In the genomic region with DNA sequence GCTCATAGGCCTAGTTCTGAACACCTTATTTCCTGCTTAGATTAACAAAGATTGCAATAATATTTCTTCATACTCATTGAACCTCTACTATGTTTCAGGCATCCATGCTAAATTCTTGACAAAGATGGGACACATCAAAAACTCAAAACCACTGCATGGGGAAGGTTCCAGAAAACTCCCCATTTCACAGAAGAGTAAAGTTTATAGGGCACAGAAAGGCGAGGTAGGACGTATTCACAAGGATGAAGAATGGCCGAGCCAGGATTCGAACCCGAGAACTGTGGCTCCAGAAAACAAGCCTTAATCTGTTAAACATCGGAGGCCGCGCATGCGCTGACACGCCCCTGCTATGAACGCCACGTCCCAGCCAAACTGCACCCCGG, we compare ENCODE assay signal across 8 cellular contexts. TPM values are rescaled to one million over a fixed set of nuclear protein-coding genes. Genes with fewer than 3 reads are reported as not detected.
DNase-seq lines count a peak whose midpoint lies in the region; ATAC-seq and TF ChIP-seq lines count a peak whose summit lies in the region.

No MANE protein-coding gene starts in this region.

- DNase-seq in GM12864 (ENCODE audit: low read depth): no peak
- DNase-seq in T-cell: no peak
- DNase-seq in fibroblast of pulmonary artery (ENCODE audit: low read depth): no peak
- DNase-seq in retinal pigment epithelial cell (ENCODE audit: low read depth): no peak
- no peak for DNase-seq in SKM-1 treated with dmso at 0.1 percent for 144 hours (lab: John Stamatoyannopoulos, UW; ENCODE audit: unreplicated experiment)
- no peak for DNase-seq in mesenteric fat pad (ENCODE audit: low spot score)
- no peak for DNase-seq in activated CD4-positive, CD25-positive, alpha-beta regulatory T cell treated with anti-CD3 and anti-CD28 coated beads, Interleukin-2, amount 50 U/mL, for 72 hours
- DNase-seq in NCI-H1436 (lab: John Stamatoyannopoulos, UW): no peak

- peaks cover 25% of the 10 kb centered on the region for H3K36me3 Mint-ChIP-seq in T-cell

- H3K9me3 Mint-ChIP-seq in T-cell: no peaks in the 10 kb centered on the region

- H3K4me3 ChIP-seq in GM12864 (ENCODE audit: low read depth, low read length) (peak overlapping the region; percentile 80), fibroblast of pulmonary artery (replicated peaks; ENCODE audit: low read depth, low read length) (peak overlapping the region; percentile 71), retinal pigment epithelial cell (ENCODE audit: low read length) (peak overlapping the region; percentile 73)

- peaks cover 0 to 6% of the 10 kb centered on the region in 2 donors for H3K27me3 Mint-ChIP-seq in T-cell

- H3K27ac Mint-ChIP-seq in T-cell: peak overlapping the region; percentile 96 to 98

- POLR2A ChIA-PET in T-cell (lab: Charles Lee): no interaction called here

- peak overlapping the region; percentile 89 to 91 (median 90) for H3K4me3 Mint-ChIP-seq in T-cell

- no peak for ATAC-seq in T-cell (replicated peaks in 1 of 4)

- H3K4me1 Mint-ChIP-seq in T-cell: peaks cover 14 to 23% (median 15%) of the 10 kb centered on the region in 3 donors

- CTCF ChIA-PET in T-cell (lab: Charles Lee): no interaction called here

- TF ChIP-seq CTCF in GM12864 (IDR thresholded peaks at IDR 0.05; ENCODE audit: low read depth, low read length, missing control alignments): no peak
- no peak for TF ChIP-seq CTCF in fibroblast of pulmonary artery (IDR thresholded peaks at IDR 0.05; ENCODE audit: low read length, missing control alignments)
- no peak for TF ChIP-seq CTCF in retinal pigment epithelial cell (conservative IDR thresholded peaks at IDR 0.05; ENCODE audit: low read depth, low read length)

RNA-seq across cellular contexts. Expression of a gene that starts 0.7 kb away (rescaled TPM):
- total RNA-seq in T-cell: 100 to 1,000 TPM; 155 to 186 (median 178) TPM
- 81.7 TPM for total RNA-seq in mesenteric fat pad

RNA-seq across cellular contexts. Expression of a gene that starts 7.9 kb away (rescaled TPM):
- total RNA-seq in T-cell: 10 to 100 TPM; 28.5 to 40.0 (median 36.0) TPM
- total RNA-seq in mesenteric fat pad: 40.3 TPM

RNA-seq across cellular contexts. Expression of a gene that starts 28.6 kb away (rescaled TPM):
- total RNA-seq in T-cell (10 to 100 TPM; 17.7 to 37.1 (median 26.5) TPM), mesenteric fat pad (11.8 TPM)

RNA-seq across cellular contexts. Expression of a gene that starts 38.6 kb away (rescaled TPM):
- total RNA-seq in T-cell (1 to 10 TPM in 1 of 5 donors, under 1 TPM in 3, not detected in 1; 0.21 to 1.3 (median 0.81) TPM), mesenteric fat pad (not detected)
